14 cellular contexts compared by ENCODE assay signal in genomic region chr22:30405731-30406130, GRCh38. TPM values are rescaled to one million over a fixed set of nuclear protein-coding genes. Genes with fewer than 3 reads are reported as not detected.
DNase-seq lines count a peak whose midpoint lies in the region; ATAC-seq, FAIRE-seq and TF ChIP-seq lines count a peak whose summit lies in the region.
"Had no signal": no experiment of that assay in that cellular context is flagged by ENCODE, and none has a peak within 500 bp of the region (broad histone marks: within the 10 kb centered on the region; RNA-seq: fewer than 3 reads in every experiment).

No MANE protein-coding gene starts in this region.

- no peaks in the 10 kb centered on the region for H3K9me3 Mint-ChIP-seq in HFFc6
- no peaks in the 10 kb centered on the region for H3K9me3 Mint-ChIP-seq in type B pancreatic cell
- H3K9me3 Mint-ChIP-seq: CD4-positive, CD25-positive, alpha-beta regulatory T cell; GM23338 had no signal

- H3K4me2 ChIP-seq in HepG2 (ENCODE audit: low read depth, low read length), result no peak overlapping the region
- H3K4me2 ChIP-seq: BLaER1 treated with 17β-estradiol and CSF1 and Interleukin-3, amounts not matched to agents 10 nM and 100 nM; GM23338 had no signal

- peak overlapping the region; percentile 16; the same call in 1 of the 2 replicates for H3K27ac Mint-ChIP-seq in HFFc6
- H3K27ac Mint-ChIP-seq in type B pancreatic cell, result no peak overlapping the region
- H3K27ac Mint-ChIP-seq: GM23338 had no signal

- in situ Hi-C loops in HepG2 (cut with HindIII; ENCODE audit: extremely low pct_ligation_motif_present, low pct_unique_long_range_greater_than_20kb), result no loop called here

- H3K4me1 ChIP-seq in ACC112 (ENCODE audit: control insufficient read depth, insufficient read depth, low read length, unreplicated experiment) (peaks cover 26% of the 10 kb centered on the region), HepG2 (ENCODE audit: insufficient read depth, low read length) (peaks cover 60% of the 10 kb centered on the region), small intestine (ENCODE audit: control insufficient read depth in 2 of 2, insufficient read depth in 1 of 2, low read depth in 1 of 2, low read length in 1 of 2) (peaks cover 0 to 8% of the 10 kb centered on the region in 2 donors)

- H4K20me1 ChIP-seq in HepG2 (ENCODE audit: insufficient read depth, low read length), result no peaks in the 10 kb centered on the region

- no TSS peak for BruUV-seq in HepG2 (replicated peaks; lab: Mats Ljungman, UMichigan)

- no peaks in the 10 kb centered on the region for H3K27me3 ChIP-seq in ACC112 (ENCODE audit: insufficient read depth, low read length)
- no peaks in the 10 kb centered on the region for H3K27me3 ChIP-seq in HepG2 (ENCODE audit: control insufficient read depth in 1 of 2, insufficient read depth in 2 of 2, low read length in 2 of 2)
- H3K27me3 ChIP-seq in small intestine (ENCODE audit: control insufficient read depth in 2 of 2, insufficient read depth in 2 of 2, low read length in 2 of 2), result no peaks in the 10 kb centered on the region
- H3K27me3 ChIP-seq: BLaER1 treated with 17β-estradiol and CSF1 and Interleukin-3, amounts not matched to agents 10 nM and 100 nM had no signal

- H2AFZ ChIP-seq in ACC112 (ENCODE audit: low read length, unreplicated experiment) (no peak overlapping the region), HepG2 (ENCODE audit: low read length) (no peak overlapping the region)
- H2AFZ ChIP-seq: GM23338 had no signal

- H3K27ac ChIP-seq in ACC112 (ENCODE audit: low read depth, low read length) (0 out of 2 replicates have a peak overlapping the region, but pooled peaks have one; percentile 1), HepG2 (ENCODE audit: extremely low read length, insufficient read depth, low read length) (no peak overlapping the region), small intestine (ENCODE audit: low read depth in 1 of 2, low read length in 1 of 2) (no peak overlapping the region)
- H3K27ac ChIP-seq: BLaER1 treated with 17β-estradiol and CSF1 and Interleukin-3, amounts not matched to agents 10 nM and 100 nM had no signal

- H3K9ac ChIP-seq in HepG2 (ENCODE audit: insufficient read depth, low read depth, low read length), result no peak overlapping the region
- H3K9ac ChIP-seq: BLaER1 treated with 17β-estradiol and CSF1 and Interleukin-3, amounts not matched to agents 10 nM and 100 nM had no signal

- TF ChIP-seq EP300 in HepG2 (IDR thresholded peaks at IDR 0.05; ENCODE audit: low read depth in 2 of 2, low read length in 2 of 2) (0 out of 4 replicates have a peak, but pooled peaks of 1 of the 2 experiments have one; percentile 6), HepG2 (CRISPR knock-in tag; IDR thresholded peaks at IDR 0.05; ENCODE audit: borderline replicate concordance) (no peak)

- H3K4me3 Mint-ChIP-seq in HFFc6 (no peak overlapping the region), type B pancreatic cell (no peak overlapping the region)
- H3K4me3 Mint-ChIP-seq: CD4-positive, CD25-positive, alpha-beta regulatory T cell; GM23338 had no signal

- TF ChIP-seq CTCF in HFFc6 (IDR thresholded peaks at IDR 0.05) (no peak), HepG2 (CRISPR knock-in tag; IDR thresholded peaks at IDR 0.05) (no peak), type B pancreatic cell (conservative IDR thresholded peaks at IDR 0.05) (no peak)

- no peak for TF ChIP-seq POLR2A in HepG2 (IDR thresholded peaks at IDR 0.05; ENCODE audit: insufficient read depth in 1 of 2, low read depth in 2 of 2, low read length in 2 of 2)

- H3K9me3 ChIP-seq in HepG2 (ENCODE audit: low read length) (no peaks in the 10 kb centered on the region), small intestine (ENCODE audit: control insufficient read depth, low read depth) (no peaks in the 10 kb centered on the region)
- H3K9me3 ChIP-seq: BLaER1 treated with 17β-estradiol and CSF1 and Interleukin-3, amounts not matched to agents 10 nM and 100 nM had no signal

- intact Hi-C loops in HepG2 (cut with micrococcal nuclease; ENCODE audit: unreplicated experiment), result no loop called here

- POLR2A ChIA-PET in HepG2 (lab: Yijun Ruan, JAX), result interaction anchor here (2.1 to 6.5 kb wide), 2 partner anchors 9 to 17 kb away, joined by 9 to 65 read pairs; partner anchors contain the start of gene SEC14L2

- H3K4me1 Mint-ChIP-seq in HFFc6 (ENCODE audit: low read depth) (peaks cover 24% of the 10 kb centered on the region), type B pancreatic cell (ENCODE audit: unreplicated experiment) (peaks cover 7% of the 10 kb centered on the region)
- H3K4me1 Mint-ChIP-seq: CD4-positive, CD25-positive, alpha-beta regulatory T cell had no signal

- DNase-seq in HFFc6 (no peak), HepG2 (ENCODE audit: low spot score) (no peak), small intestine (peak; percentile 48), type B pancreatic cell (ENCODE audit: extremely low spot score, unreplicated experiment) (no peak)
- no peak for DNase-seq in activated CD4-positive, alpha-beta T cell treated with anti-CD3 and anti-CD28 coated beads for 4 hours
- DNase-seq: 8988T; ACHN; CD4-positive, CD25-positive, alpha-beta regulatory T cell; DMS79 had no signal

- ATAC-seq in HepG2 (no peak), GM18868 (IDR thresholded peaks at IDR 0.05; ENCODE audit: unreplicated experiment) (no peak)
- ATAC-seq: GM23338 had no signal

- H3K27me3 Mint-ChIP-seq in HFFc6 (ENCODE audit: insufficient read depth) (peaks cover 2% of the 10 kb centered on the region), type B pancreatic cell (no peaks in the 10 kb centered on the region)
- H3K27me3 Mint-ChIP-seq: CD4-positive, CD25-positive, alpha-beta regulatory T cell had no signal

- peak; percentile 28 for FAIRE-seq in HepG2 (lab: Jason Lieb, UNC)
- FAIRE-seq in small intestine (lab: Jason Lieb, UNC), result no peak
- FAIRE-seq: GM12891 had no signal

- CTCF ChIA-PET in HepG2 (lab: Yijun Ruan, JAX; ENCODE audit: low intra/inter-chr PET ratio, low total read pairs), result no interaction called here

- H3K36me3 Mint-ChIP-seq in HFFc6 (ENCODE audit: low read depth), result peaks cover 10% of the 10 kb centered on the region
- H3K36me3 Mint-ChIP-seq in type B pancreatic cell, result no peaks in the 10 kb centered on the region

- TF ChIP-seq RAD21 in HepG2 (CRISPR knock-in tag; IDR thresholded peaks at IDR 0.05), result no peak

- 36% methylated on average over 3 of the region's 4 CpGs for WGBS in HepG2 (ENCODE audit: low lambda C conversion rate)
- WGBS in small intestine, 3 donors, result 44 to 54% (median 49%) methylated on average over 4 of the region's 4 CpGs

- no peak overlapping the region for H3K4me3 ChIP-seq in ACC112 (ENCODE audit: low read depth, low read length)
- no peak overlapping the region for H3K4me3 ChIP-seq in HepG2 (replicated peaks in 1 of 3; ENCODE audit: insufficient read depth in 1 of 3, low read depth in 2 of 3, low read length in 3 of 3)
- H3K4me3 ChIP-seq in small intestine (ENCODE audit: low read depth in 1 of 2, low read length in 2 of 2), result no peak overlapping the region
- H3K4me3 ChIP-seq: BLaER1 treated with 17β-estradiol and CSF1 and Interleukin-3, amounts not matched to agents 10 nM and 100 nM; GM23338 had no signal

- H3K36me3 ChIP-seq in ACC112 (ENCODE audit: insufficient read depth, low read length), result peaks cover 4% of the 10 kb centered on the region; the same call in 1 of the 2 replicates
- peaks cover 7 to 23% of the 10 kb centered on the region in 2 experiments; a peak in 4 of 5 replicates for H3K36me3 ChIP-seq in HepG2 (replicated peaks in 1 of 2; ENCODE audit: control insufficient read depth in 1 of 2, insufficient read depth in 2 of 2, low read length in 2 of 2)
- H3K36me3 ChIP-seq in small intestine (ENCODE audit: control insufficient read depth in 2 of 2, insufficient read depth in 2 of 2, low read length in 2 of 2), result peaks cover 4 to 11% of the 10 kb centered on the region in 2 donors

- H3K79me2 ChIP-seq in ACC112 (ENCODE audit: control insufficient read depth, insufficient read depth, low read length, unreplicated experiment), result peaks cover 19% of the 10 kb centered on the region
- H3K79me2 ChIP-seq in HepG2 (ENCODE audit: insufficient read depth, low read length), result no peaks in the 10 kb centered on the region

RNA-seq across cellular contexts. Expression of gene SEC14L2, which starts 8.9 kb away (rescaled TPM):
- 10 to 100 TPM; 18.4 to 24.0 (median 22.8) TPM for total RNA-seq in HFFc6 (2021; fragmentation: NEBNext Ultra II Directional; extraction: Animal tissue kit (Norgen Biotek cat#: 25700))
- total RNA-seq in HepG2 (2016; rRNA removed; fragmentation: Illumina TruSeq; extraction: Trizol) (4.1 and 5.3 TPM in 2 replicates), type B pancreatic cell (ENCODE audit: low replicate concordance) (7.9 and 9.6 TPM in 2 replicates)
- total RNA-seq in HepG2 (2016; cell fraction: cytosol; rRNA removed; fragmentation: Illumina TruSeq; extraction: Trizol; ENCODE audit: low read depth), result 0.71 and 0.88 TPM in 2 replicates
- total RNA-seq in HepG2 (2016; cell fraction: insoluble cytoplasmic fraction; rRNA removed; fragmentation: Illumina TruSeq; extraction: Trizol), result 5.1 TPM in 2 replicates
- total RNA-seq in HepG2 (2016; cell fraction: membrane; rRNA removed; fragmentation: Illumina TruSeq; extraction: Trizol), result 2.0 and 2.8 TPM in 2 replicates
- total RNA-seq in HepG2 (2016; cell fraction: nucleus; rRNA removed; fragmentation: Illumina TruSeq; extraction: Trizol), result 3.5 and 5.0 TPM in 2 replicates
- polyA plus RNA-seq in HepG2 (2011; rRNA removed) (5.1 and 9.1 TPM in 2 replicates), small intestine (10 to 100 TPM; 24.1 to 57.0 (median 49.4) TPM)
- 6.9 and 7.2 TPM in 2 replicates for polyA plus RNA-seq in HepG2 (2011; cell fraction: cytosol; rRNA removed)
- polyA plus RNA-seq in HepG2 (2011; cell fraction: nucleus; rRNA removed), result 13.4 and 15.2 TPM in 2 replicates
- polyA plus RNA-seq in HepG2 (2012), result 4.1 and 4.7 TPM in 2 replicates
- 1.8 and 2.4 TPM in 2 replicates for polyA plus RNA-seq in HepG2 (2016; cell fraction: cytosol; fragmentation: Illumina TruSeq; extraction: Trizol; ENCODE audit: low read depth)
- 5.3 and 5.4 TPM in 2 replicates for polyA plus RNA-seq in HepG2 (2016; cell fraction: insoluble cytoplasmic fraction; fragmentation: Illumina TruSeq; extraction: Trizol; ENCODE audit: low read depth)
- polyA plus RNA-seq in HepG2 (2016; cell fraction: membrane; fragmentation: Illumina TruSeq; extraction: Trizol; ENCODE audit: low read depth), result 1.9 and 2.3 TPM in 2 replicates
- 5.5 and 6.3 TPM in 2 replicates for polyA plus RNA-seq in HepG2 (2016; cell fraction: nucleus; fragmentation: Illumina TruSeq; extraction: Trizol; ENCODE audit: insufficient read depth, low read depth)
- 13.5 and 19.9 TPM in 2 replicates for polyA minus RNA-seq in HepG2 (2011; rRNA and poly(A)+ RNA removed; ENCODE audit: low replicate concordance)
- 4.4 and 5.6 TPM in 2 replicates for polyA minus RNA-seq in HepG2 (2011; cell fraction: cytosol; rRNA and poly(A)+ RNA removed)
- 11.5 and 19.1 TPM in 2 replicates for polyA minus RNA-seq in HepG2 (2011; cell fraction: nucleus; rRNA and poly(A)+ RNA removed)

RNA-seq across cellular contexts. Expression of gene RNF215, which starts 18.5 kb away (rescaled TPM):
- total RNA-seq in HFFc6 (2021; fragmentation: NEBNext Ultra II Directional; extraction: Animal tissue kit (Norgen Biotek cat#: 25700)), result 10 to 100 TPM; 12.7 to 18.9 (median 15.3) TPM
- total RNA-seq in HepG2 (2016; rRNA removed; fragmentation: Illumina TruSeq; extraction: Trizol) (2.4 and 5.3 TPM in 2 replicates), type B pancreatic cell (ENCODE audit: low replicate concordance) (16.9 and 29.2 TPM in 2 replicates)
- total RNA-seq in HepG2 (2016; cell fraction: cytosol; rRNA removed; fragmentation: Illumina TruSeq; extraction: Trizol; ENCODE audit: low read depth), result 1.6 and 1.9 TPM in 2 replicates
- total RNA-seq in HepG2 (2016; cell fraction: insoluble cytoplasmic fraction; rRNA removed; fragmentation: Illumina TruSeq; extraction: Trizol), result 2.5 and 5.7 TPM in 2 replicates
- 2.5 and 3.5 TPM in 2 replicates for total RNA-seq in HepG2 (2016; cell fraction: membrane; rRNA removed; fragmentation: Illumina TruSeq; extraction: Trizol)
- 7.1 and 8.8 TPM in 2 replicates for total RNA-seq in HepG2 (2016; cell fraction: nucleus; rRNA removed; fragmentation: Illumina TruSeq; extraction: Trizol)
- polyA plus RNA-seq in HepG2 (2011; rRNA removed) (6.1 and 9.2 TPM in 2 replicates), small intestine (10 to 100 TPM in 1 of 3 donors, 1 to 10 TPM in 2; 3.8 to 12.1 (median 9.0) TPM)
- polyA plus RNA-seq in HepG2 (2011; cell fraction: cytosol; rRNA removed), result 3.8 and 4.9 TPM in 2 replicates
- 55.4 and 60.1 TPM in 2 replicates for polyA plus RNA-seq in HepG2 (2011; cell fraction: nucleus; rRNA removed)
- polyA plus RNA-seq in HepG2 (2012), result 5.4 and 7.0 TPM in 2 replicates
- 1.1 and 1.2 TPM in 2 replicates for polyA plus RNA-seq in HepG2 (2016; cell fraction: cytosol; fragmentation: Illumina TruSeq; extraction: Trizol; ENCODE audit: low read depth)
- 1.6 and 1.8 TPM in 2 replicates for polyA plus RNA-seq in HepG2 (2016; cell fraction: insoluble cytoplasmic fraction; fragmentation: Illumina TruSeq; extraction: Trizol; ENCODE audit: low read depth)
- polyA plus RNA-seq in HepG2 (2016; cell fraction: membrane; fragmentation: Illumina TruSeq; extraction: Trizol; ENCODE audit: low read depth), result 1.9 and 2.2 TPM in 2 replicates
- polyA plus RNA-seq in HepG2 (2016; cell fraction: nucleus; fragmentation: Illumina TruSeq; extraction: Trizol; ENCODE audit: insufficient read depth, low read depth), result 17.7 and 18.4 TPM in 2 replicates
- polyA minus RNA-seq in HepG2 (2011; rRNA and poly(A)+ RNA removed; ENCODE audit: low replicate concordance), result 10.6 and 16.6 TPM in 2 replicates
- polyA minus RNA-seq in HepG2 (2011; cell fraction: cytosol; rRNA and poly(A)+ RNA removed), result 2.3 and 4.5 TPM in 2 replicates
- 12.6 and 12.9 TPM in 2 replicates for polyA minus RNA-seq in HepG2 (2011; cell fraction: nucleus; rRNA and poly(A)+ RNA removed)

RNA-seq across cellular contexts. Expression of gene MTFP1, which starts 19.8 kb away (rescaled TPM):
- total RNA-seq in HFFc6 (2021; fragmentation: NEBNext Ultra II Directional; extraction: Animal tissue kit (Norgen Biotek cat#: 25700)), result 1 to 10 TPM; 1.7 to 5.7 (median 4.1) TPM
- 40.3 and 45.6 TPM in 2 replicates for total RNA-seq in HepG2 (2016; rRNA removed; fragmentation: Illumina TruSeq; extraction: Trizol)
- 33.4 and 35.3 TPM in 2 replicates for total RNA-seq in HepG2 (2016; cell fraction: cytosol; rRNA removed; fragmentation: Illumina TruSeq; extraction: Trizol; ENCODE audit: low read depth)
- 40.9 and 46.1 TPM in 2 replicates for total RNA-seq in HepG2 (2016; cell fraction: insoluble cytoplasmic fraction; rRNA removed; fragmentation: Illumina TruSeq; extraction: Trizol)
- 44.5 and 56.8 TPM in 2 replicates for total RNA-seq in HepG2 (2016; cell fraction: membrane; rRNA removed; fragmentation: Illumina TruSeq; extraction: Trizol)
- total RNA-seq in HepG2 (2016; cell fraction: nucleus; rRNA removed; fragmentation: Illumina TruSeq; extraction: Trizol), result 24.5 and 30.0 TPM in 2 replicates
- polyA plus RNA-seq in HepG2 (2011; rRNA removed), result 29.5 TPM in 2 replicates
- polyA plus RNA-seq in HepG2 (2011; cell fraction: cytosol; rRNA removed), result 33.0 and 55.8 TPM in 2 replicates
- polyA plus RNA-seq in HepG2 (2011; cell fraction: nucleus; rRNA removed), result 33.3 and 33.4 TPM in 2 replicates
- 16.5 and 23.5 TPM in 2 replicates for polyA plus RNA-seq in HepG2 (2012)
- 26.8 and 41.3 TPM in 2 replicates for polyA plus RNA-seq in HepG2 (2016; cell fraction: cytosol; fragmentation: Illumina TruSeq; extraction: Trizol; ENCODE audit: low read depth)
- polyA plus RNA-seq in HepG2 (2016; cell fraction: insoluble cytoplasmic fraction; fragmentation: Illumina TruSeq; extraction: Trizol; ENCODE audit: low read depth), result 32.6 and 35.9 TPM in 2 replicates
- polyA plus RNA-seq in HepG2 (2016; cell fraction: membrane; fragmentation: Illumina TruSeq; extraction: Trizol; ENCODE audit: low read depth), result 36.2 and 46.2 TPM in 2 replicates
- polyA plus RNA-seq in HepG2 (2016; cell fraction: nucleus; fragmentation: Illumina TruSeq; extraction: Trizol; ENCODE audit: insufficient read depth, low read depth), result 42.3 and 44.8 TPM in 2 replicates
- polyA minus RNA-seq in HepG2 (2011; rRNA and poly(A)+ RNA removed; ENCODE audit: low replicate concordance), result 41.9 and 45.1 TPM in 2 replicates
- polyA minus RNA-seq in HepG2 (2011; cell fraction: cytosol; rRNA and poly(A)+ RNA removed), result 13.7 and 14.0 TPM in 2 replicates
- polyA minus RNA-seq in HepG2 (2011; cell fraction: nucleus; rRNA and poly(A)+ RNA removed), result 5.2 and 9.7 TPM in 2 replicates
- polyA plus RNA-seq in small intestine, result 10 to 100 TPM; 19.7 to 36.7 (median 22.4) TPM
- total RNA-seq in type B pancreatic cell (ENCODE audit: low replicate concordance), result 16.1 and 20.6 TPM in 2 replicates

RNA-seq across cellular contexts. Expression of gene CCDC157, which starts 48.9 kb away (rescaled TPM):
- total RNA-seq in HFFc6 (2021; fragmentation: NEBNext Ultra II Directional; extraction: Animal tissue kit (Norgen Biotek cat#: 25700)), result 1 to 10 TPM; 1.4 to 1.6 (median 1.5) TPM
- total RNA-seq in HepG2 (2016; rRNA removed; fragmentation: Illumina TruSeq; extraction: Trizol) (0.98 and 1.6 TPM in 2 replicates), type B pancreatic cell (ENCODE audit: low replicate concordance) (6.9 and 9.4 TPM in 2 replicates)
- total RNA-seq in HepG2 (2016; cell fraction: cytosol; rRNA removed; fragmentation: Illumina TruSeq; extraction: Trizol; ENCODE audit: low read depth), result 2.1 and 2.2 TPM in 2 replicates
- total RNA-seq in HepG2 (2016; cell fraction: insoluble cytoplasmic fraction; rRNA removed; fragmentation: Illumina TruSeq; extraction: Trizol), result 0.79 and 1.9 TPM in 2 replicates
- total RNA-seq in HepG2 (2016; cell fraction: membrane; rRNA removed; fragmentation: Illumina TruSeq; extraction: Trizol), result 1.9 and 3.1 TPM in 2 replicates
- 1.4 and 1.6 TPM in 2 replicates for total RNA-seq in HepG2 (2016; cell fraction: nucleus; rRNA removed; fragmentation: Illumina TruSeq; extraction: Trizol)
- polyA plus RNA-seq in HepG2 (2011; rRNA removed) (1.4 and 2.3 TPM in 2 replicates), small intestine (1 to 10 TPM; 1.5 to 5.9 (median 2.2) TPM)
- polyA plus RNA-seq in HepG2 (2011; cell fraction: cytosol; rRNA removed), result 1.1 and 1.8 TPM in 2 replicates
- 5.8 and 7.1 TPM in 2 replicates for polyA plus RNA-seq in HepG2 (2011; cell fraction: nucleus; rRNA removed)
- polyA plus RNA-seq in HepG2 (2012), result 0.64 and 1.3 TPM in 2 replicates
- polyA plus RNA-seq in HepG2 (2016; cell fraction: cytosol; fragmentation: Illumina TruSeq; extraction: Trizol; ENCODE audit: low read depth), result 3.4 and 4.1 TPM in 2 replicates
- 1.2 and 1.5 TPM in 2 replicates for polyA plus RNA-seq in HepG2 (2016; cell fraction: insoluble cytoplasmic fraction; fragmentation: Illumina TruSeq; extraction: Trizol; ENCODE audit: low read depth)
- polyA plus RNA-seq in HepG2 (2016; cell fraction: membrane; fragmentation: Illumina TruSeq; extraction: Trizol; ENCODE audit: low read depth), result 2.2 and 3.2 TPM in 2 replicates
- polyA plus RNA-seq in HepG2 (2016; cell fraction: nucleus; fragmentation: Illumina TruSeq; extraction: Trizol; ENCODE audit: insufficient read depth, low read depth), result 3.1 and 3.2 TPM in 2 replicates
- polyA minus RNA-seq in HepG2 (2011; rRNA and poly(A)+ RNA removed; ENCODE audit: low replicate concordance), result 2.6 and 4.7 TPM in 2 replicates
- 0.79 and 1.4 TPM in 2 replicates for polyA minus RNA-seq in HepG2 (2011; cell fraction: cytosol; rRNA and poly(A)+ RNA removed)
- 1.9 and 3.0 TPM in 2 replicates for polyA minus RNA-seq in HepG2 (2011; cell fraction: nucleus; rRNA and poly(A)+ RNA removed)

RNA-seq across cellular contexts. Expression of gene SF3A1, which starts 49.0 kb away (rescaled TPM):
- total RNA-seq in HFFc6 (2021; fragmentation: NEBNext Ultra II Directional; extraction: Animal tissue kit (Norgen Biotek cat#: 25700)), result 100 to 1,000 TPM; 166 to 197 (median 181) TPM
- total RNA-seq in HepG2 (2016; rRNA removed; fragmentation: Illumina TruSeq; extraction: Trizol), result 22.0 and 31.8 TPM in 2 replicates
- total RNA-seq in HepG2 (2016; cell fraction: cytosol; rRNA removed; fragmentation: Illumina TruSeq; extraction: Trizol; ENCODE audit: low read depth), result 9.8 and 11.6 TPM in 2 replicates
- total RNA-seq in HepG2 (2016; cell fraction: insoluble cytoplasmic fraction; rRNA removed; fragmentation: Illumina TruSeq; extraction: Trizol), result 20.9 and 27.0 TPM in 2 replicates
- 13.8 and 16.2 TPM in 2 replicates for total RNA-seq in HepG2 (2016; cell fraction: membrane; rRNA removed; fragmentation: Illumina TruSeq; extraction: Trizol)
- total RNA-seq in HepG2 (2016; cell fraction: nucleus; rRNA removed; fragmentation: Illumina TruSeq; extraction: Trizol), result 23.6 and 29.5 TPM in 2 replicates
- 10.0 and 16.2 TPM in 2 replicates for polyA plus RNA-seq in HepG2 (2011; rRNA removed)
- polyA plus RNA-seq in HepG2 (2011; cell fraction: cytosol; rRNA removed), result 5.3 and 6.6 TPM in 2 replicates
- 42.5 and 51.9 TPM in 2 replicates for polyA plus RNA-seq in HepG2 (2011; cell fraction: nucleus; rRNA removed)
- polyA plus RNA-seq in HepG2 (2012), result 38.4 and 47.2 TPM in 2 replicates
- polyA plus RNA-seq in HepG2 (2016; cell fraction: cytosol; fragmentation: Illumina TruSeq; extraction: Trizol; ENCODE audit: low read depth), result 5.6 and 6.5 TPM in 2 replicates
- polyA plus RNA-seq in HepG2 (2016; cell fraction: insoluble cytoplasmic fraction; fragmentation: Illumina TruSeq; extraction: Trizol; ENCODE audit: low read depth), result 22.2 and 52.1 TPM in 2 replicates
- 8.5 and 15.3 TPM in 2 replicates for polyA plus RNA-seq in HepG2 (2016; cell fraction: membrane; fragmentation: Illumina TruSeq; extraction: Trizol; ENCODE audit: low read depth)
- polyA plus RNA-seq in HepG2 (2016; cell fraction: nucleus; fragmentation: Illumina TruSeq; extraction: Trizol; ENCODE audit: insufficient read depth, low read depth), result 40.6 and 47.6 TPM in 2 replicates
- 43.5 and 95.1 TPM in 2 replicates for polyA minus RNA-seq in HepG2 (2011; rRNA and poly(A)+ RNA removed; ENCODE audit: low replicate concordance)
- 61.1 and 71.4 TPM in 2 replicates for polyA minus RNA-seq in HepG2 (2011; cell fraction: cytosol; rRNA and poly(A)+ RNA removed)
- polyA minus RNA-seq in HepG2 (2011; cell fraction: nucleus; rRNA and poly(A)+ RNA removed), result 49.2 and 53.6 TPM in 2 replicates
- polyA plus RNA-seq in small intestine, result 10 to 100 TPM; 17.6 to 28.2 (median 26.2) TPM
- total RNA-seq in type B pancreatic cell (ENCODE audit: low replicate concordance), result 160 and 190 TPM in 2 replicates
